In the genomic region with DNA sequence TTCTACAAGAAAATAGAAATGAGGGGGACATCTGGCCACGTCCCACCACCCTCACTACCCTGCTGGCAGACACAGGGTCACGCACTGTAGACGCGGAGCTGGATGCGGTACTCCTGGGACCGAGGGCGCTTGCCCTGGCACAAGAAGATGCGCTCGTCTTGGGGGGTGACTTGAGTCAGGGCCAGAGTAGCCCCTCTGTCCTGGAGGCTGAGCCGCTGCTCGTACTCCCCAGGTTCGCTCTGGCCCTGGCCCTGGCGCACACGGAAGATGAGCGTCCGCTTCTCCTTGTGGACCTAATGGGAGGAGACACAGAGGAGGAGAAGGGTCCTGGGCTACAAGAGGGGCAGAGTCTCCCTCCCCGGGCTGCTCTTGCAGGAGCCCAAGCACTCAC, we compare ENCODE assay signal across 10 cellular contexts. TPM values are rescaled to one million over a fixed set of nuclear protein-coding genes. Genes with fewer than 3 reads are reported as not detected.
DNase-seq lines count a peak whose midpoint lies in the region; ATAC-seq and TF ChIP-seq lines count a peak whose summit lies in the region.
"Had no signal": no experiment of that assay in that cellular context is flagged by ENCODE, and none has a peak within 500 bp of the region (broad histone marks: within the 10 kb centered on the region; RNA-seq: fewer than 3 reads in every experiment).

No MANE protein-coding gene starts in this region.

- H2AK5ac ChIP-seq in IMR-90 (ENCODE audit: low read depth, low read length), result no peak overlapping the region

- no peaks in the 10 kb centered on the region for H3K9me3 ChIP-seq in IMR-90 (ENCODE audit: control insufficient read depth, insufficient read depth, low read length)
- H3K9me3 ChIP-seq in PC-9 (ENCODE audit: insufficient read depth, low read depth), result no peaks in the 10 kb centered on the region
- H3K9me3 ChIP-seq: right lobe of liver had no signal

- H3K14ac ChIP-seq in IMR-90 (replicated peaks; ENCODE audit: low read depth, low read length), result no peak overlapping the region

- DNase-seq in IMR-90, result no peak
- peak in 1 of 49 donors; percentile 28 for DNase-seq in substantia nigra (lab: John Stamatoyannopoulos, UW)
- no peak for DNase-seq in PC-9
- no peak for DNase-seq in germinal center (ENCODE audit: low spot score)
- DNase-seq: cortex of kidney had no signal

- H3K4me1 Mint-ChIP-seq in activated T-helper 17 cell treated with anti-CD3 and anti-CD28 coated beads, Interleukin-2, amount 50 U/mL, for 72 hours, result peaks cover 11% of the 10 kb centered on the region

- no peaks in the 10 kb centered on the region for H3K9me3 Mint-ChIP-seq in activated T-helper 17 cell treated with anti-CD3 and anti-CD28 coated beads, Interleukin-2, amount 50 U/mL, for 72 hours

- H2BK15ac ChIP-seq in IMR-90 (ENCODE audit: low read depth, low read length), result no peak overlapping the region

- no peak for TF ChIP-seq POLR2A in IMR-90 (IDR thresholded peaks at IDR 0.05; ENCODE audit: low read depth, low read length)

- H3K56ac ChIP-seq in IMR-90 (ENCODE audit: extremely low read depth, insufficient read depth, low read length), result no peak overlapping the region

- H2AFZ ChIP-seq in IMR-90 (replicated peaks; ENCODE audit: low read length, poor library complexity) (peak overlapping the region; percentile 93), PC-9 (no peak overlapping the region)

- H3K18ac ChIP-seq in IMR-90 (ENCODE audit: low read depth, low read length), result no peak overlapping the region

- H3K4me2 ChIP-seq in IMR-90 (ENCODE audit: low read depth, low read length), result peak overlapping the region; percentile 71; the same call in 1 of the 2 replicates
- H3K4me2 ChIP-seq in PC-9, result no peak overlapping the region

- 0 out of 2 replicates have a peak overlapping the region, but pooled peaks have one; percentile 82 for H3K4ac ChIP-seq in IMR-90 (ENCODE audit: low read depth, low read length)

- dilution Hi-C loops in IMR-90 (cut with HindIII; ENCODE audit: low sequenced_read_pairs, unreplicated experiment), result no loop called here

- H2BK20ac ChIP-seq in IMR-90 (ENCODE audit: low read depth, low read length), result no peak overlapping the region

- peak overlapping the region; percentile 79 for H2BK5ac ChIP-seq in IMR-90 (ENCODE audit: low read depth, low read length, poor library complexity, severe bottlenecking)

- H3K36me3 Mint-ChIP-seq in activated T-helper 17 cell treated with anti-CD3 and anti-CD28 coated beads, Interleukin-2, amount 50 U/mL, for 72 hours (ENCODE audit: low read depth), result no peaks in the 10 kb centered on the region

- H4K91ac ChIP-seq in IMR-90 (ENCODE audit: insufficient read depth, low read depth, low read length), result no peak overlapping the region

- H3K36me3 ChIP-seq in IMR-90 (ENCODE audit: control insufficient read depth, insufficient read depth, low read length) (peaks cover 41% of the 10 kb centered on the region), PC-9 (ENCODE audit: low read depth) (no peaks in the 10 kb centered on the region)
- H3K36me3 ChIP-seq: right lobe of liver had no signal

- H3K9me2 ChIP-seq in PC-9 (ENCODE audit: insufficient read depth), result no peaks in the 10 kb centered on the region

- peaks cover 15 to 52% of the 10 kb centered on the region in 2 experiments; a peak in 3 of 4 replicates for H3K79me1 ChIP-seq in IMR-90 (ENCODE audit: low read depth in 1 of 2, low read length in 2 of 2)

- peaks cover 37% of the 10 kb centered on the region for H3K4me1 ChIP-seq in IMR-90 (ENCODE audit: control insufficient read depth, insufficient read depth, low read length)
- peaks cover 31% of the 10 kb centered on the region for H3K4me1 ChIP-seq in PC-9 (replicated peaks; ENCODE audit: insufficient read depth)

- no peak overlapping the region for H3K27ac Mint-ChIP-seq in activated T-helper 17 cell treated with anti-CD3 and anti-CD28 coated beads, Interleukin-2, amount 50 U/mL, for 72 hours

- H3K79me2 ChIP-seq in PC-9 (ENCODE audit: low read depth), result no peaks in the 10 kb centered on the region

- no peak for TF ChIP-seq RAD21 in IMR-90 (IDR thresholded peaks at IDR 0.05; ENCODE audit: low read length)

- CTCF ChIA-PET in IMR-90 (lab: Yijun Ruan, JAX), result interaction anchor here (0.7 to 1.5 kb wide), 3 partner anchors 8 to 46 kb away, joined by 3 to 4 read pairs (median 3); no protein-coding TSS in a partner anchor
- CTCF ChIA-PET in PC-9 (lab: Charles Lee), result interaction anchor here (0.6 kb wide), 1 partner anchor 144 kb away, joined by 3 read pairs; no protein-coding TSS in a partner anchor

- no peak overlapping the region for H2AK9ac ChIP-seq in IMR-90 (replicated peaks; ENCODE audit: low read depth, low read length, poor library complexity)

- H4K20me1 ChIP-seq in IMR-90 (ENCODE audit: insufficient read depth, low read length) (peaks cover 19% of the 10 kb centered on the region), PC-9 (ENCODE audit: insufficient read depth) (no peaks in the 10 kb centered on the region)

- in situ Hi-C loops in IMR-90 (cut with MboI; ENCODE audit: low sequenced_read_pairs), result no loop called here

- WGBS in IMR-90 (ENCODE audit: extremely low coverage in 2 of 2, insufficient read length in 1 of 2), 2 experiments, result 100% methylated on average over 1 of the region's 17 CpGs; no CpG with 5 or more reads in 1 of the 2 experiments

- peaks cover 14% of the 10 kb centered on the region; the same call in 1 of the 2 replicates for H3F3A ChIP-seq in PC-9 (ENCODE audit: insufficient read depth, low read depth)

- H3K4me3 ChIP-seq in IMR-90 (ENCODE audit: insufficient read depth, low read depth, low read length) (no peak overlapping the region), PC-9 (no peak overlapping the region)

- POLR2A ChIA-PET in IMR-90 (lab: Charles Lee; ENCODE audit: unreplicated experiment), result no interaction called here
- POLR2A ChIA-PET in PC-9 (lab: Charles Lee; ENCODE audit: unreplicated experiment), result interaction anchor here (0.5 to 0.6 kb wide), 3 partner anchors 19 to 516 kb away, joined by 3 to 4 read pairs (median 4); a partner anchor contains a TSS

- no peak overlapping the region; the same call in 1 of the 2 replicates for H3K27ac ChIP-seq in IMR-90 (ENCODE audit: insufficient read depth, low read length)
- H3K27ac ChIP-seq in layer of hippocampus (ENCODE audit: low read depth, low read length), result peak overlapping the region; percentile 92
- H3K27ac ChIP-seq in substantia nigra (ENCODE audit: low read depth, low read length, poor library complexity, severe bottlenecking), result peak overlapping the region; percentile 93
- no peak overlapping the region for H3K27ac ChIP-seq in PC-9
- H3K27ac ChIP-seq: right lobe of liver had no signal

- peak overlapping the region; percentile 81 for H3K4me3 Mint-ChIP-seq in activated T-helper 17 cell treated with anti-CD3 and anti-CD28 coated beads, Interleukin-2, amount 50 U/mL, for 72 hours

- no peak overlapping the region for H2BK120ac ChIP-seq in IMR-90 (ENCODE audit: low read depth, low read length)

- H3K9ac ChIP-seq in IMR-90 (ENCODE audit: low read depth, low read length), result no peak overlapping the region; the same call in 1 of the 2 replicates

- H4K8ac ChIP-seq in IMR-90 (ENCODE audit: low read depth in 2 of 2, low read length in 2 of 2), result no peak overlapping the region

- no peak overlapping the region for H4K5ac ChIP-seq in IMR-90 (ENCODE audit: low read depth, low read length)

- no peaks in the 10 kb centered on the region for H3K27me3 ChIP-seq in IMR-90 (ENCODE audit: control insufficient read depth, insufficient read depth, low read length)
- peaks cover 3% of the 10 kb centered on the region for H3K27me3 ChIP-seq in layer of hippocampus (ENCODE audit: control insufficient read depth, insufficient read depth, low read length)
- peaks cover 20% of the 10 kb centered on the region for H3K27me3 ChIP-seq in PC-9 (ENCODE audit: insufficient read depth, low read depth)

- ATAC-seq in IMR-90 (ENCODE audit: low read depth) (no peak), GM18858 (IDR thresholded peaks at IDR 0.05; ENCODE audit: unreplicated experiment) (no peak)
- ATAC-seq in activated T-helper 17 cell treated with anti-CD3 and anti-CD28 coated beads, Interleukin-2, amount 50 U/mL, for 72 hours (replicated peaks), result no peak

- TF ChIP-seq CTCF in IMR-90 (conservative IDR thresholded peaks at IDR 0.05; ENCODE audit: low read depth, low read length), result no peak
- TF ChIP-seq CTCF in PC-9 (conservative IDR thresholded peaks at IDR 0.05), result no peak

- intact Hi-C loops in IMR-90 (cut with micrococcal nuclease), result no loop called here
- intact Hi-C loops in PC-9 (cut with micrococcal nuclease; ENCODE audit: unreplicated experiment), result loop anchor here (5.0 kb wide), 3 partner anchors 107 to 402 kb away; a partner anchor contains a TSS

- peaks cover 23% of the 10 kb centered on the region for H3K9me1 ChIP-seq in IMR-90 (ENCODE audit: insufficient read depth, low read length)

- H3K23ac ChIP-seq in IMR-90 (ENCODE audit: low read depth, low read length), result no peak overlapping the region

- BruUV-seq in IMR-90 (replicated peaks; lab: Mats Ljungman, UMichigan) (no TSS peak), PC-9 (replicated peaks; lab: Mats Ljungman, UMichigan) (no TSS peak)

- H3K27me3 Mint-ChIP-seq in activated T-helper 17 cell treated with anti-CD3 and anti-CD28 coated beads, Interleukin-2, amount 50 U/mL, for 72 hours, result no peaks in the 10 kb centered on the region

RNA-seq across cellular contexts. Expression of a gene that starts 2.2 kb away (rescaled TPM):
- 131 and 165 TPM in 2 replicates for total RNA-seq in IMR-90 (2012; rRNA removed)
- polyA plus RNA-seq in IMR-90 (2012; rRNA removed), result 79.4 and 95.1 TPM in 2 replicates
- polyA plus RNA-seq in IMR-90 (2012; cell fraction: cytosol; rRNA removed), result 197 and 220 TPM in 2 replicates
- polyA plus RNA-seq in IMR-90 (2012; cell fraction: nucleus; rRNA removed; ENCODE audit: low replicate concordance), result 58.2 and 150 TPM in 2 replicates
- 10 to 100 TPM in 1 of 2 donors, 1 to 10 TPM in 1; 8.2 to 31.1 TPM for total RNA-seq in activated T-helper 17 cell treated with anti-CD3 and anti-CD28 coated beads, Interleukin-2, amount 50 U/mL, for 72 hours
- total RNA-seq in PC-9 (2021), result 38.8 and 54.5 TPM in 2 replicates

RNA-seq across cellular contexts. Expression of a gene that starts 19.6 kb away (rescaled TPM):
- total RNA-seq in IMR-90 (2012; rRNA removed) (3.4 and 3.6 TPM in 2 replicates), PC-9 (2021) (55.0 and 64.3 TPM in 2 replicates)
- polyA plus RNA-seq in IMR-90 (2012; rRNA removed), result 36.7 and 38.1 TPM in 2 replicates
- 34.0 and 44.0 TPM in 2 replicates for polyA plus RNA-seq in IMR-90 (2012; cell fraction: cytosol; rRNA removed)
- 7.8 and 14.3 TPM in 2 replicates for polyA plus RNA-seq in IMR-90 (2012; cell fraction: nucleus; rRNA removed; ENCODE audit: low replicate concordance)
- total RNA-seq in activated T-helper 17 cell treated with anti-CD3 and anti-CD28 coated beads, Interleukin-2, amount 50 U/mL, for 72 hours, result 10 to 100 TPM; 23.7 to 32.6 TPM

RNA-seq across cellular contexts. Expression of a gene that starts 25.9 kb away (rescaled TPM):
- total RNA-seq in IMR-90 (2012; rRNA removed) (1.9 and 2.0 TPM in 2 replicates), PC-9 (2021) (not detected in 2 replicates)
- 5.4 and 5.8 TPM in 2 replicates for polyA plus RNA-seq in IMR-90 (2012; rRNA removed)
- polyA plus RNA-seq in IMR-90 (2012; cell fraction: cytosol; rRNA removed), result 5.1 and 9.5 TPM in 2 replicates
- 5.6 and 7.4 TPM in 2 replicates for polyA plus RNA-seq in IMR-90 (2012; cell fraction: nucleus; rRNA removed; ENCODE audit: low replicate concordance)
- total RNA-seq in activated T-helper 17 cell treated with anti-CD3 and anti-CD28 coated beads, Interleukin-2, amount 50 U/mL, for 72 hours, result not detected

RNA-seq across cellular contexts. Expression of a gene that starts 31.8 kb away (rescaled TPM):
- total RNA-seq in IMR-90 (2012; rRNA removed) (not detected in 2 replicates), PC-9 (2021) (not detected in 2 replicates)
- not detected in 2 replicates for polyA plus RNA-seq in IMR-90 (2012; rRNA removed)
- polyA plus RNA-seq in IMR-90 (2012; cell fraction: cytosol; rRNA removed), result 0.02 and 0.05 TPM in 2 replicates
- polyA plus RNA-seq in IMR-90 (2012; cell fraction: nucleus; rRNA removed; ENCODE audit: low replicate concordance), result not detected in 2 replicates
- total RNA-seq in activated T-helper 17 cell treated with anti-CD3 and anti-CD28 coated beads, Interleukin-2, amount 50 U/mL, for 72 hours, result not detected
- total RNA-seq: HT-29, right lobe of liver had no signal

Comparison
In these comparisons a context has a peak if more than half of its experiments do, and no peak if none do; other contexts are left out.
1. H3K27ac ChIP-seq: peak in layer of hippocampus (single experiment) and substantia nigra (single experiment); none in IMR-90 (single experiment) and PC-9 (single experiment).